Comparison of ENCODE assay signal across 2 cellular contexts in the genomic region with DNA sequence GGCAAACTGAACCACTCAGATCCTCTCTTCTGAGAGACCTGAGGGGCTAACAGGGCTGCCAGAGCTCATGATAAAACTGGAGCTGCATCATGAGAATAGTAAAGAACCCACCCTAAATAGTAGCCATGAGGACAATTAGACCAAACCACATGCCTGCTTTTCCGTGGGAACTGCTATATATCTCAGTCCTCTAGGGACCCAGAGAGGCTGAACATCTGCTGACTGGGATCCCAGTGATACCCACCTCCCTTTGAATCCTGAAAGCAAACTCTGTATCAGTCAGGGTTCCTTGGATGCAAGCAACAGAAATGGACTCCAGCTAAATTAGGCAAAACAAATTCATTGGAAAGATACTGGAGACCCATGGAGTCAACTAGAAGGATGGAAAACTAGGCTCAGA.
TF ChIP-seq lines count a peak whose summit lies in the region.

No MANE protein-coding gene starts in this region.

TF ChIP-seq in A549, 52 proteins besides CTCF, POLR2A, EP300 and RAD21:
- no peak for TF ChIP-seq EHF (CRISPR knock-in tag; IDR thresholded peaks at IDR 0.05)
- TF ChIP-seq ZSCAN20 (CRISPR knock-in tag; IDR thresholded peaks at IDR 0.05), result no peak
- TF ChIP-seq, protein P1, sequence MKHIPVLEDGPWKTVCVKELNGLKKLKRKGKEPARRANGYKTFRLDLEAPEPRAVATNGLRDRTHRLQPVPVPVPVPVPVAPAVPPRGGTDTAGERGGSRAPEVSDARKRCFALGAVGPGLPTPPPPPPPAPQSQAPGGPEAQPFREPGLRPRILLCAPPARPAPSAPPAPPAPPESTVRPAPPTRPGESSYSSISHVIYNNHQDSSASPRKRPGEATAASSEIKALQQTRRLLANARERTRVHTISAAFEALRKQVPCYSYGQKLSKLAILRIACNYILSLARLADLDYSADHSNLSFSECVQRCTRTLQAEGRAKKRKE (CRISPR knock-in tag; IDR thresholded peaks at IDR 0.05; ENCODE audit: low read depth), result no peak
- TF ChIP-seq CBX2 (IDR thresholded peaks at IDR 0.05; ENCODE audit: borderline replicate concordance, low read depth), result no peak
- TF ChIP-seq FOXS1 (CRISPR knock-in tag; IDR thresholded peaks at IDR 0.05), result no peak
- TF ChIP-seq SMC3 (IDR thresholded peaks at IDR 0.05), result no peak
- TF ChIP-seq, protein P2, sequence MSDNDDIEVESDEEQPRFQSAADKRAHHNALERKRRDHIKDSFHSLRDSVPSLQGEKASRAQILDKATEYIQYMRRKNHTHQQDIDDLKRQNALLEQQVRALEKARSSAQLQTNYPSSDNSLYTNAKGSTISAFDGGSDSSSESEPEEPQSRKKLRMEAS (IDR thresholded peaks at IDR 0.05), result no peak
- TF ChIP-seq CHD2 (IDR thresholded peaks at IDR 0.05; ENCODE audit: low read length, partially characterized antibody), result no peak
- TF ChIP-seq PHF8 (IDR thresholded peaks at IDR 0.05; ENCODE audit: borderline replicate concordance, low read depth), result no peak
- TF ChIP-seq NFE2L2 (conservative IDR thresholded peaks at IDR 0.05; ENCODE audit: low read length), result no peak
- TF ChIP-seq, protein P3, sequence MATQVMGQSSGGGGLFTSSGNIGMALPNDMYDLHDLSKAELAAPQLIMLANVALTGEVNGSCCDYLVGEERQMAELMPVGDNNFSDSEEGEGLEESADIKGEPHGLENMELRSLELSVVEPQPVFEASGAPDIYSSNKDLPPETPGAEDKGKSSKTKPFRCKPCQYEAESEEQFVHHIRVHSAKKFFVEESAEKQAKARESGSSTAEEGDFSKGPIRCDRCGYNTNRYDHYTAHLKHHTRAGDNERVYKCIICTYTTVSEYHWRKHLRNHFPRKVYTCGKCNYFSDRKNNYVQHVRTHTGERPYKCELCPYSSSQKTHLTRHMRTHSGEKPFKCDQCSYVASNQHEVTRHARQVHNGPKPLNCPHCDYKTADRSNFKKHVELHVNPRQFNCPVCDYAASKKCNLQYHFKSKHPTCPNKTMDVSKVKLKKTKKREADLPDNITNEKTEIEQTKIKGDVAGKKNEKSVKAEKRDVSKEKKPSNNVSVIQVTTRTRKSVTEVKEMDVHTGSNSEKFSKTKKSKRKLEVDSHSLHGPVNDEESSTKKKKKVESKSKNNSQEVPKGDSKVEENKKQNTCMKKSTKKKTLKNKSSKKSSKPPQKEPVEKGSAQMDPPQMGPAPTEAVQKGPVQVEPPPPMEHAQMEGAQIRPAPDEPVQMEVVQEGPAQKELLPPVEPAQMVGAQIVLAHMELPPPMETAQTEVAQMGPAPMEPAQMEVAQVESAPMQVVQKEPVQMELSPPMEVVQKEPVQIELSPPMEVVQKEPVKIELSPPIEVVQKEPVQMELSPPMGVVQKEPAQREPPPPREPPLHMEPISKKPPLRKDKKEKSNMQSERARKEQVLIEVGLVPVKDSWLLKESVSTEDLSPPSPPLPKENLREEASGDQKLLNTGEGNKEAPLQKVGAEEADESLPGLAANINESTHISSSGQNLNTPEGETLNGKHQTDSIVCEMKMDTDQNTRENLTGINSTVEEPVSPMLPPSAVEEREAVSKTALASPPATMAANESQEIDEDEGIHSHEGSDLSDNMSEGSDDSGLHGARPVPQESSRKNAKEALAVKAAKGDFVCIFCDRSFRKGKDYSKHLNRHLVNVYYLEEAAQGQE (IDR thresholded peaks at IDR 0.05), result no peak
- no peak for TF ChIP-seq TFCP2L1 (CRISPR knock-in tag; IDR thresholded peaks at IDR 0.05)
- TF ChIP-seq MAZ (IDR thresholded peaks at IDR 0.05; ENCODE audit: borderline replicate concordance, low read depth, low read length), result no peak
- TF ChIP-seq, protein P4, sequence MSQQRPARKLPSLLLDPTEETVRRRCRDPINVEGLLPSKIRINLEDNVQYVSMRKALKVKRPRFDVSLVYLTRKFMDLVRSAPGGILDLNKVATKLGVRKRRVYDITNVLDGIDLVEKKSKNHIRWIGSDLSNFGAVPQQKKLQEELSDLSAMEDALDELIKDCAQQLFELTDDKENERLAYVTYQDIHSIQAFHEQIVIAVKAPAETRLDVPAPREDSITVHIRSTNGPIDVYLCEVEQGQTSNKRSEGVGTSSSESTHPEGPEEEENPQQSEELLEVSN (IDR thresholded peaks at IDR 0.05; ENCODE audit: borderline replicate concordance, low read depth), result no peak

TF ChIP-seq in GM23338, 12 proteins besides CTCF, POLR2A, EP300 and RAD21:
- no peak for TF ChIP-seq CREB1 (CRISPR knock-in tag; IDR thresholded peaks at IDR 0.05; ENCODE audit: low read depth)
- TF ChIP-seq, protein P3 (IDR thresholded peaks at IDR 0.05; ENCODE audit: unreplicated experiment), result no peak
- no peak for TF ChIP-seq NANOG (IDR thresholded peaks at IDR 0.05; ENCODE audit: borderline replicate concordance)
- TF ChIP-seq EZH2 (IDR thresholded peaks at IDR 0.05; ENCODE audit: low read depth, unreplicated experiment), result no peak
- no peak for TF ChIP-seq STAT1 (IDR thresholded peaks at IDR 0.05; ENCODE audit: unreplicated experiment)
- no peak for TF ChIP-seq ZNF331 (CRISPR knock-in tag; IDR thresholded peaks at IDR 0.05; ENCODE audit: low read depth)
- TF ChIP-seq POLR2AphosphoS5 (IDR thresholded peaks at IDR 0.05; ENCODE audit: low read depth), result no peak
- TF ChIP-seq, protein P5, sequence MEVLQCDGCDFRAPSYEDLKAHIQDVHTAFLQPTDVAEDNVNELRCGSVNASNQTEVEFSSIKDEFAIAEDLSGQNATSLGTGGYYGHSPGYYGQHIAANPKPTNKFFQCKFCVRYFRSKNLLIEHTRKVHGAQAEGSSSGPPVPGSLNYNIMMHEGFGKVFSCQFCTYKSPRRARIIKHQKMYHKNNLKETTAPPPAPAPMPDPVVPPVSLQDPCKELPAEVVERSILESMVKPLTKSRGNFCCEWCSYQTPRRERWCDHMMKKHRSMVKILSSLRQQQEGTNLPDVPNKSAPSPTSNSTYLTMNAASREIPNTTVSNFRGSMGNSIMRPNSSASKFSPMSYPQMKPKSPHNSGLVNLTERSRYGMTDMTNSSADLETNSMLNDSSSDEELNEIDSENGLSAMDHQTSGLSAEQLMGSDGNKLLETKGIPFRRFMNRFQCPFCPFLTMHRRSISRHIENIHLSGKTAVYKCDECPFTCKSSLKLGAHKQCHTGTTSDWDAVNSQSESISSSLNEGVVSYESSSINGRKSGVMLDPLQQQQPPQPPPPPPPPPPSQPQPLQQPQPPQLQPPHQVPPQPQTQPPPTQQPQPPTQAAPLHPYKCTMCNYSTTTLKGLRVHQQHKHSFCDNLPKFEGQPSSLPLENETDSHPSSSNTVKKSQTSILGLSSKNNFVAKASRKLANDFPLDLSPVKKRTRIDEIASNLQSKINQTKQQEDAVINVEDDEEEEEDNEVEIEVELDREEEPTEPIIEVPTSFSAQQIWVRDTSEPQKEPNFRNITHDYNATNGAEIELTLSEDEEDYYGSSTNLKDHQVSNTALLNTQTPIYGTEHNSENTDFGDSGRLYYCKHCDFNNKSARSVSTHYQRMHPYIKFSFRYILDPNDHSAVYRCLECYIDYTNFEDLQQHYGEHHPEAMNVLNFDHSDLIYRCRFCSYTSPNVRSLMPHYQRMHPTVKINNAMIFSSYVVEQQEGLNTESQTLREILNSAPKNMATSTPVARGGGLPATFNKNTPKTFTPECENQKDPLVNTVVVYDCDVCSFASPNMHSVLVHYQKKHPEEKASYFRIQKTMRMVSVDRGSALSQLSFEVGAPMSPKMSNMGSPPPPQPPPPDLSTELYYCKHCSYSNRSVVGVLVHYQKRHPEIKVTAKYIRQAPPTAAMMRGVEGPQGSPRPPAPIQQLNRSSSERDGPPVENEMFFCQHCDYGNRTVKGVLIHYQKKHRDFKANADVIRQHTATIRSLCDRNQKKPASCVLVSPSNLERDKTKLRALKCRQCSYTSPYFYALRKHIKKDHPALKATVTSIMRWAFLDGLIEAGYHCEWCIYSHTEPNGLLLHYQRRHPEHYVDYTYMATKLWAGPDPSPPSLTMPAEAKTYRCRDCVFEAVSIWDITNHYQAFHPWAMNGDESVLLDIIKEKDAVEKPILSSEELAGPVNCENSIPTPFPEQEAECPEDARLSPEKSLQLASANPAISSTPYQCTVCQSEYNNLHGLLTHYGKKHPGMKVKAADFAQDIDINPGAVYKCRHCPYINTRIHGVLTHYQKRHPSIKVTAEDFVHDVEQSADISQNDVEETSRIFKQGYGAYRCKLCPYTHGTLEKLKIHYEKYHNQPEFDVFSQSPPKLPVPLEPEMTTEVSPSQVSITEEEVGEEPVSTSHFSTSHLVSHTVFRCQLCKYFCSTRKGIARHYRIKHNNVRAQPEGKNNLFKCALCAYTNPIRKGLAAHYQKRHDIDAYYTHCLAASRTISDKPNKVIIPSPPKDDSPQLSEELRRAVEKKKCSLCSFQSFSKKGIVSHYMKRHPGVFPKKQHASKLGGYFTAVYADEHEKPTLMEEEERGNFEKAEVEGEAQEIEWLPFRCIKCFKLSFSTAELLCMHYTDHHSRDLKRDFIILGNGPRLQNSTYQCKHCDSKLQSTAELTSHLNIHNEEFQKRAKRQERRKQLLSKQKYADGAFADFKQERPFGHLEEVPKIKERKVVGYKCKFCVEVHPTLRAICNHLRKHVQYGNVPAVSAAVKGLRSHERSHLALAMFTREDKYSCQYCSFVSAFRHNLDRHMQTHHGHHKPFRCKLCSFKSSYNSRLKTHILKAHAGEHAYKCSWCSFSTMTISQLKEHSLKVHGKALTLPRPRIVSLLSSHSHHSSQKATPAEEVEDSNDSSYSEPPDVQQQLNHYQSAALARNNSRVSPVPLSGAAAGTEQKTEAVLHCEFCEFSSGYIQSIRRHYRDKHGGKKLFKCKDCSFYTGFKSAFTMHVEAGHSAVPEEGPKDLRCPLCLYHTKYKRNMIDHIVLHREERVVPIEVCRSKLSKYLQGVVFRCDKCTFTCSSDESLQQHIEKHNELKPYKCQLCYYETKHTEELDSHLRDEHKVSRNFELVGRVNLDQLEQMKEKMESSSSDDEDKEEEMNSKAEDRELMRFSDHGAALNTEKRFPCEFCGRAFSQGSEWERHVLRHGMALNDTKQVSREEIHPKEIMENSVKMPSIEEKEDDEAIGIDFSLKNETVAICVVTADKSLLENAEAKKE (CRISPR knock-in tag; IDR thresholded peaks at IDR 0.05), result no peak
- TF ChIP-seq JUNB (IDR thresholded peaks at IDR 0.05; ENCODE audit: unreplicated experiment), result no peak
- no peak for TF ChIP-seq EZH2phosphoT487 (IDR thresholded peaks at IDR 0.05; ENCODE audit: unreplicated experiment)
- no peak for TF ChIP-seq ZNF114 (CRISPR knock-in tag; IDR thresholded peaks at IDR 0.05)
- TF ChIP-seq, protein P6, sequence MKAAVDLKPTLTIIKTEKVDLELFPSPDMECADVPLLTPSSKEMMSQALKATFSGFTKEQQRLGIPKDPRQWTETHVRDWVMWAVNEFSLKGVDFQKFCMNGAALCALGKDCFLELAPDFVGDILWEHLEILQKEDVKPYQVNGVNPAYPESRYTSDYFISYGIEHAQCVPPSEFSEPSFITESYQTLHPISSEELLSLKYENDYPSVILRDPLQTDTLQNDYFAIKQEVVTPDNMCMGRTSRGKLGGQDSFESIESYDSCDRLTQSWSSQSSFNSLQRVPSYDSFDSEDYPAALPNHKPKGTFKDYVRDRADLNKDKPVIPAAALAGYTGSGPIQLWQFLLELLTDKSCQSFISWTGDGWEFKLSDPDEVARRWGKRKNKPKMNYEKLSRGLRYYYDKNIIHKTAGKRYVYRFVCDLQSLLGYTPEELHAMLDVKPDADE (IDR thresholded peaks at IDR 0.05), result no peak
